In the genomic region with DNA sequence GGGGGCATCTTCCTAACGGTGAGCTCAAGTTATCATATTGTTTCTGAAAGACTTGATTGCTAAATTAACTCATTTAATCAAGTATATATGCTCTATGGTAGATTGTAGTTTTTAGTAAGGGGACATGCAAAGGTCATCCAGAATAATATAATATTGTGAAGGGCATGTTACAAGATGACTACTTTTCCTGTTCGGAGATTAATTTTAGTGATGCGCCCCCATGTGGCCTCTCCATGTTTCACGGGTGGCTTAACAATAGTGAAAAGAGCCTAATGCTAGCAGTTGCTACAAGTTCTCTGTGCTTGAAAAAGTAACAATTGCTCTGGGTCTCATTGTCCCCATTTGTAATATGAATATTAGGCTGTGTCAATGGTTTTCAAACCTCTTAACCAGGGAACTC, we compare ENCODE assay signal across 8 cellular contexts. TPM values are rescaled to one million over a fixed set of nuclear protein-coding genes. Genes with fewer than 3 reads are reported as not detected.
DNase-seq lines count a peak whose midpoint lies in the region; ATAC-seq and TF ChIP-seq lines count a peak whose summit lies in the region.

No MANE protein-coding gene starts in this region.

- peaks cover 0 to 11% (median 0%) of the 10 kb centered on the region in 9 donors for H3K27me3 ChIP-seq in heart left ventricle

- intact Hi-C loops in heart left ventricle (cut with DNase I) (loop anchor here in 8 of 10 donors (5.0 to 10.0 kb wide), 4 partner anchors 229 to 1221 kb away; no protein-coding TSS in a partner anchor), left cardiac atrium (cut with DNase I) (loop anchor here in 1 of 2 donors (5.0 kb wide), 1 partner anchor 1218 kb away; no protein-coding TSS in a partner anchor)

- peak overlapping the region in 1 of 12 donors; percentile 19 for H3K27ac ChIP-seq in heart left ventricle

- 28 to 40% (median 35%) methylated on average over 4 of the region's 4 CpGs for WGBS in heart left ventricle, 4 donors

- TF ChIP-seq CTCF in heart left ventricle (IDR thresholded peaks at IDR 0.05) (peak; percentile 24 to 57 (median 45)), fibroblast of villous mesenchyme (IDR thresholded peaks at IDR 0.05; ENCODE audit: insufficient read depth, low read depth, low read length) (peak; percentile 55)

- TF ChIP-seq POLR2A in heart left ventricle (IDR thresholded peaks at IDR 0.05): no peak

- no peaks in the 10 kb centered on the region for H3K9me3 ChIP-seq in heart left ventricle

- H3K4me3 ChIP-seq in heart left ventricle (no peak overlapping the region), fibroblast of villous mesenchyme (ENCODE audit: low read depth, low read length) (no peak overlapping the region)

- H3K4me1 ChIP-seq in heart left ventricle: peaks cover 0 to 53% (median 1%) of the 10 kb centered on the region in 12 donors

- DNase-seq in heart left ventricle: peak in 1 of 5 donors; percentile 26
- no peak for DNase-seq in left cardiac atrium
- DNase-seq in NCI-H146 treated with DMSO at 0.1 percent for 48 hours (lab: John Stamatoyannopoulos, UW; ENCODE audit: unreplicated experiment): peak; percentile 16
- peak; percentile 23 for DNase-seq in activated T-cell treated with anti-CD3 and anti-CD28 coated beads for 1 hour (ENCODE audit: low read depth)
- peak; percentile 18 for DNase-seq in fibroblast of villous mesenchyme (ENCODE audit: low read depth)
- peak in 2 of 3 donors; percentile 14 to 40 for DNase-seq in stimulated activated CD4-positive, alpha-beta T cell treated with anti-CD3 and anti-CD28 coated beads, Interleukin-12 subunit alpha, Interleukin-12 subunit beta, amount 100 ng/mL, for 48 hours (ENCODE audit: low read depth in 2 of 3, low spot score in 1 of 3)

- H3K36me3 ChIP-seq in heart left ventricle: no peaks in the 10 kb centered on the region

- ATAC-seq in heart left ventricle (no peak), left cardiac atrium (no peak), HG03439 (IDR thresholded peaks at IDR 0.05; ENCODE audit: unreplicated experiment) (no peak), HG02981 (IDR thresholded peaks at IDR 0.05; ENCODE audit: unreplicated experiment) (no peak)

RNA-seq across cellular contexts. Expression of a gene that starts 12.2 kb away (rescaled TPM):
- 100 to 1,000 TPM; 537 to 972 (median 719) TPM for total RNA-seq in heart left ventricle
- 100 to 1,000 TPM; 340 to 515 TPM for polyA plus RNA-seq in heart left ventricle
- 100 to 1,000 TPM; 372 to 401 TPM for total RNA-seq in left cardiac atrium
- not detected in 2 replicates for total RNA-seq in fibroblast of villous mesenchyme

Comparison
In these comparisons a context has a peak if more than half of its experiments do, and no peak if none do; other contexts are left out.
1. RNA of a gene that starts 12.2 kb away (total RNA-seq): 537 to 972 TPM in heart left ventricle and 372 to 401 TPM in left cardiac atrium; not detected in fibroblast of villous mesenchyme; every median in the first group is over 100 times any median in the second.